ENCODE assay signal across 10 cellular contexts in genomic region chr17:81902653-81903414, GRCh38. TPM values are rescaled to one million over a fixed set of nuclear protein-coding genes. Genes with fewer than 3 reads are reported as not detected.
DNase-seq lines count a peak whose midpoint lies in the region; ATAC-seq and TF ChIP-seq lines count a peak whose summit lies in the region.
"Had no signal": no experiment of that assay in that cellular context is flagged by ENCODE, and none has a peak within 500 bp of the region (broad histone marks: within the 10 kb centered on the region; RNA-seq: fewer than 3 reads in every experiment).

No MANE protein-coding gene starts in this region.

- no peak for TF ChIP-seq CTCF in upper lobe of right lung (IDR thresholded peaks at IDR 0.05)

- no peak overlapping the region for H3K4me3 Mint-ChIP-seq in activated T-cell treated with anti-CD3 and anti-CD28 coated beads, Interleukin-2, amount 50 U/mL, for 4 hours
- no peak overlapping the region for H3K4me3 Mint-ChIP-seq in activated T-cell treated with anti-CD3 and anti-CD28 coated beads, Interleukin-2, amount 50 U/mL, for 24 hours
- H3K4me3 Mint-ChIP-seq in memory B cell = no peak overlapping the region

- ATAC-seq in activated T-cell treated with anti-CD3 and anti-CD28 coated beads, Interleukin-2, amount 50 U/mL, for 4 hours = peak; percentile 6 to 39
- ATAC-seq in memory B cell (ENCODE audit: low read depth) (peak; percentile 54), upper lobe of right lung (no peak), HG02798 (IDR thresholded peaks at IDR 0.05; ENCODE audit: poor library complexity, unreplicated experiment) (no peak), GM21576 (IDR thresholded peaks at IDR 0.05; ENCODE audit: unreplicated experiment) (no peak)

- no peaks in the 10 kb centered on the region for H3K4me1 ChIP-seq in ectodermal cell (ENCODE audit: control insufficient read depth, insufficient read depth, low read length)
- peaks cover 5% of the 10 kb centered on the region for H3K4me1 ChIP-seq in upper lobe of right lung

- H3K4me3 ChIP-seq in ectodermal cell (ENCODE audit: insufficient read depth, low read depth, low read length) (peak overlapping the region; percentile 16), upper lobe of right lung (peak overlapping the region; percentile 33)

- WGBS in ectodermal cell, 2 experiments = 67 to 68% methylated on average over 47 of the region's 47 CpGs

- DNase-seq in activated T-cell treated with anti-CD3 and anti-CD28 coated beads, Interleukin-2, amount 50 U/mL, for 4 hours = no peak
- no peak for DNase-seq in activated T-cell treated with anti-CD3 and anti-CD28 coated beads, Interleukin-2, amount 50 U/mL, for 24 hours
- DNase-seq in memory B cell (ENCODE audit: low spot score in 2 of 2) = no peak
- peak; percentile 64 for DNase-seq in upper lobe of right lung
- no peak for DNase-seq in DMS53 (lab: John Stamatoyannopoulos, UW)
- DNase-seq: MV-4-11 had no signal

- H3K36me3 Mint-ChIP-seq in activated T-cell treated with anti-CD3 and anti-CD28 coated beads, Interleukin-2, amount 50 U/mL, for 4 hours (ENCODE audit: insufficient read depth) = peaks cover 27% of the 10 kb centered on the region
- H3K36me3 Mint-ChIP-seq in activated T-cell treated with anti-CD3 and anti-CD28 coated beads, Interleukin-2, amount 50 U/mL, for 24 hours (ENCODE audit: low read depth) = peaks cover 63% of the 10 kb centered on the region
- peaks cover 7% of the 10 kb centered on the region for H3K36me3 Mint-ChIP-seq in memory B cell

- peaks cover 9% of the 10 kb centered on the region for H3K27me3 Mint-ChIP-seq in activated T-cell treated with anti-CD3 and anti-CD28 coated beads, Interleukin-2, amount 50 U/mL, for 4 hours (ENCODE audit: low read depth)
- H3K27me3 Mint-ChIP-seq in activated T-cell treated with anti-CD3 and anti-CD28 coated beads, Interleukin-2, amount 50 U/mL, for 24 hours = peaks cover 16% of the 10 kb centered on the region
- peaks cover 5% of the 10 kb centered on the region for H3K27me3 Mint-ChIP-seq in memory B cell

- H3K27ac Mint-ChIP-seq in activated T-cell treated with anti-CD3 and anti-CD28 coated beads, Interleukin-2, amount 50 U/mL, for 24 hours = no peak overlapping the region
- H3K27ac Mint-ChIP-seq in memory B cell = no peak overlapping the region

- H3K27ac ChIP-seq in ectodermal cell (ENCODE audit: insufficient read depth, low read depth, low read length, poor library complexity, severe bottlenecking) (no peak overlapping the region), upper lobe of right lung (no peak overlapping the region)
- H3K27ac ChIP-seq: neutrophil had no signal

- peaks cover 21% of the 10 kb centered on the region for H3K36me3 ChIP-seq in ectodermal cell (ENCODE audit: control insufficient read depth, insufficient read depth, low read length)
- H3K36me3 ChIP-seq in upper lobe of right lung = peaks cover 39% of the 10 kb centered on the region

- peaks cover 5% of the 10 kb centered on the region for H3K4me1 Mint-ChIP-seq in activated T-cell treated with anti-CD3 and anti-CD28 coated beads, Interleukin-2, amount 50 U/mL, for 4 hours (ENCODE audit: low read depth)
- peaks cover 6% of the 10 kb centered on the region for H3K4me1 Mint-ChIP-seq in activated T-cell treated with anti-CD3 and anti-CD28 coated beads, Interleukin-2, amount 50 U/mL, for 24 hours (ENCODE audit: low read depth)
- H3K4me1 Mint-ChIP-seq in memory B cell = peaks cover 3% of the 10 kb centered on the region

- no peaks in the 10 kb centered on the region for H3K9me3 Mint-ChIP-seq in activated T-cell treated with anti-CD3 and anti-CD28 coated beads, Interleukin-2, amount 50 U/mL, for 4 hours
- no peaks in the 10 kb centered on the region for H3K9me3 Mint-ChIP-seq in activated T-cell treated with anti-CD3 and anti-CD28 coated beads, Interleukin-2, amount 50 U/mL, for 24 hours
- no peaks in the 10 kb centered on the region for H3K9me3 Mint-ChIP-seq in memory B cell

- H3K27me3 ChIP-seq in ectodermal cell (ENCODE audit: control insufficient read depth, insufficient read depth, low read length, poor library complexity, severe bottlenecking) = peaks cover 30% of the 10 kb centered on the region
- no peaks in the 10 kb centered on the region for H3K27me3 ChIP-seq in upper lobe of right lung

- no peaks in the 10 kb centered on the region for H3K9me3 ChIP-seq in ectodermal cell (ENCODE audit: control insufficient read depth, low read length)
- H3K9me3 ChIP-seq in upper lobe of right lung = no peaks in the 10 kb centered on the region
- H3K9me3 ChIP-seq: neutrophil had no signal

- intact Hi-C loops in upper lobe of right lung (cut with DNase I) = no loop called here

RNA-seq across cellular contexts. Expression of gene NPB, which starts 0.8 kb away (rescaled TPM):
- total RNA-seq in activated T-cell treated with anti-CD3 and anti-CD28 coated beads, Interleukin-2, amount 50 U/mL, for 4 hours = under 1 TPM in 2 of 3 donors, not detected in 1; 0.14 to 0.24 TPM
- polyA plus RNA-seq in ectodermal cell (2013, experiment 1 of 4) = 0.63 TPM
- polyA plus RNA-seq in ectodermal cell (2013, experiment 2 of 4) = 0.92 TPM
- 1.1 TPM for polyA plus RNA-seq in ectodermal cell (2013, experiment 3 of 4)
- polyA plus RNA-seq in ectodermal cell (2013, experiment 4 of 4) = 1.7 TPM
- 0.55 TPM for total RNA-seq in upper lobe of right lung

RNA-seq across cellular contexts. Expression of gene PCYT2, which starts 8.4 kb away (rescaled TPM):
- total RNA-seq in activated T-cell treated with anti-CD3 and anti-CD28 coated beads, Interleukin-2, amount 50 U/mL, for 4 hours = 10 to 100 TPM; 23.5 to 25.8 (median 25.7) TPM
- 12.8 TPM for polyA plus RNA-seq in ectodermal cell (2013, experiment 1 of 4)
- polyA plus RNA-seq in ectodermal cell (2013, experiment 2 of 4) = 14.9 TPM
- 9.1 TPM for polyA plus RNA-seq in ectodermal cell (2013, experiment 3 of 4)
- 10.1 TPM for polyA plus RNA-seq in ectodermal cell (2013, experiment 4 of 4)
- 46.1 TPM for total RNA-seq in upper lobe of right lung

RNA-seq across cellular contexts. Expression of gene ANAPC11, which starts 11.3 kb away (rescaled TPM):
- 100 to 1,000 TPM; 128 to 157 (median 153) TPM for total RNA-seq in activated T-cell treated with anti-CD3 and anti-CD28 coated beads, Interleukin-2, amount 50 U/mL, for 4 hours
- polyA plus RNA-seq in ectodermal cell (2013, experiment 1 of 4) = 158 TPM
- polyA plus RNA-seq in ectodermal cell (2013, experiment 2 of 4) = 150 TPM
- 197 TPM for polyA plus RNA-seq in ectodermal cell (2013, experiment 3 of 4)
- polyA plus RNA-seq in ectodermal cell (2013, experiment 4 of 4) = 177 TPM
- 91.0 TPM for total RNA-seq in upper lobe of right lung

RNA-seq across cellular contexts. Expression of gene ALYREF, which starts 11.4 kb away (rescaled TPM):
- total RNA-seq in activated T-cell treated with anti-CD3 and anti-CD28 coated beads, Interleukin-2, amount 50 U/mL, for 4 hours = 100 to 1,000 TPM; 321 to 369 (median 324) TPM
- polyA plus RNA-seq in ectodermal cell (2013, experiment 1 of 4) = 151 TPM
- 136 TPM for polyA plus RNA-seq in ectodermal cell (2013, experiment 2 of 4)
- polyA plus RNA-seq in ectodermal cell (2013, experiment 3 of 4) = 118 TPM
- 114 TPM for polyA plus RNA-seq in ectodermal cell (2013, experiment 4 of 4)
- 39.4 TPM for total RNA-seq in upper lobe of right lung

RNA-seq across cellular contexts. Expression of gene SIRT7, which starts 15.1 kb away (rescaled TPM):
- total RNA-seq in activated T-cell treated with anti-CD3 and anti-CD28 coated beads, Interleukin-2, amount 50 U/mL, for 4 hours = 10 to 100 TPM; 41.1 to 47.2 (median 46.3) TPM
- polyA plus RNA-seq in ectodermal cell (2013, experiment 1 of 4) = 16.9 TPM
- polyA plus RNA-seq in ectodermal cell (2013, experiment 2 of 4) = 17.6 TPM
- polyA plus RNA-seq in ectodermal cell (2013, experiment 3 of 4) = 14.1 TPM
- polyA plus RNA-seq in ectodermal cell (2013, experiment 4 of 4) = 19.3 TPM
- 27.5 TPM for total RNA-seq in upper lobe of right lung

Comparison
In these comparisons a context has a peak if more than half of its experiments do, and no peak if none do; other contexts are left out.
1. ATAC-seq: peak in activated T-cell treated with anti-CD3 and anti-CD28 coated beads, Interleukin-2, amount 50 U/mL, for 4 hours (2 of 2) and memory B cell (single experiment); none in upper lobe of right lung (single experiment), HG02798 (single experiment) and GM21576 (single experiment).